Comparison of ENCODE assay signal across 1 cellular context in the genomic region with DNA sequence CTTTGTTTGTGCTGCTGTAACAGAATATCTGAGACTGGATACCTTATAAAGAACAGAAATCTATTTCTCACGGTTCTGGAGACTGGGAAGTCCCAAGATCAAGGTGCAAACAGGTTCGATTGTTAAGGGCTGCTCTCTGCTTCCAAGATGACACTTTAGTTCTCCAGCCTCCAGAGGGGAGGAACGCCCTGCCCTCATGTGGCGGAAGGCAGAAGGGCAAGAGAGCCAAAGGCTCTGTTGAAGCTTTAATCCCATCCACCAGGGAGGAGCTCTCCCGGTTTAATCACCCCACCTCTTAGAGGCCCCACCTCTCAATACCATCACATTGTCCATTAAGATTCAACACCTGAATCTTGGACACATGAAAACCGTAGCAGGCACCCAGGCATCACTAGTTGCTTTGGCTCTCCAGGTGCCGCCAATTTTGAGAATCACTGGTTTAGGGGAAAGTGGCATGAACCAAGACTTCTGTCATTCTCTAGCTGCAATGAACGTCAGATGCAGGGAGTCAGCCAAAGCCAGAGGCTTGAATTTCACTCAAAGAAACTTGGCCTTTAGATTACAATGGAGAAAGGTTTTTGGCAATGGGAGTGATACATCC.
TF ChIP-seq lines count a peak whose summit lies in the region.

No MANE protein-coding gene starts in this region.

TF ChIP-seq in HCT116, 20 proteins besides CTCF, POLR2A, EP300 and RAD21 (continued from another document):
- TF ChIP-seq TCF7L2 (IDR thresholded peaks at IDR 0.05; ENCODE audit: borderline replicate concordance, extremely low read depth, insufficient read depth, insufficient read length) (no peak), EZH2 (IDR thresholded peaks at IDR 0.05) (no peak), EZH2phosphoT487 (IDR thresholded peaks at IDR 0.05; ENCODE audit: borderline replicate concordance) (no peak), SRF (IDR thresholded peaks at IDR 0.05; ENCODE audit: low read depth) (no peak), ATF3 (IDR thresholded peaks at IDR 0.05) (no peak), ZFX (IDR thresholded peaks at IDR 0.05) (no peak), CBX3 (IDR thresholded peaks at IDR 0.05; ENCODE audit: low read depth) (no peak), FOSL1 (IDR thresholded peaks at IDR 0.05; ENCODE audit: low read depth) (no peak), YY1 (IDR thresholded peaks at IDR 0.05; ENCODE audit: extremely low read depth, insufficient replicate concordance, low read depth, low read length) (no peak), SP1 (IDR thresholded peaks at IDR 0.05; ENCODE audit: low read depth) (no peak), CEBPB (IDR thresholded peaks at IDR 0.05; ENCODE audit: low read depth) (no peak), EGR1 (IDR thresholded peaks at IDR 0.05; ENCODE audit: low read depth) (no peak), JUND (IDR thresholded peaks at IDR 0.05) (no peak), POLR2AphosphoS5 (IDR thresholded peaks at IDR 0.05; ENCODE audit: low read depth, low read length) (no peak), SIN3A (IDR thresholded peaks at IDR 0.05; ENCODE audit: low read depth) (no peak)
